ENCODE assay signal across 8 cellular contexts in the genomic region with DNA sequence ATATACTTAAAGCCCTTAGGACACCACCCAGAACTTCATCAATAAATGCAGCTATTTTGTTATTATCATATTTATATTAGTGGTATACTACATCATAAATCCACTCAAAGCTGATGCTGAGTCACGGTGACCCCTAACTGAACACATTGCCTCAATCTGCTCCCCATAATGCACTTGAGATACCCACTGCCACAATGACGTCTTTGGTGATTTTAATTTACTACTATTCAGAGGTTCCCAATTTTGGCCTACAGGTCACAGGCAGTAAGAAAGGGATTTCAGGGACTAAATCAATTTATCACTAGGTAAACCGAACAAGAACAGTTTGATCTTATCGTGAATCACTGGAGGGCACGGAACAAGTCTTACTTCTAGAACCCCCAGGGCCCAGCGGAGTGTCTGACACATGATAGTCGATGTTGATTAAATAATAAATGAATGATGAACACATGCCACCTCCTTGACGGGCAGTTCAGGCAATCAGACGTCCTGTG. TPM values are rescaled to one million over a fixed set of nuclear protein-coding genes. Genes with fewer than 3 reads are reported as not detected.
A peak's percentile ranks its signal among the peaks of the same experiment; 100 is the strongest.
DNase-seq lines count a peak whose midpoint lies in the region; ATAC-seq and TF ChIP-seq lines count a peak whose summit lies in the region.

No MANE protein-coding gene starts in this region.

- H4K20me1 ChIP-seq in BLaER1, result peaks cover 40% of the 10 kb centered on the region
- H4K20me1 ChIP-seq in MM.1S (ENCODE audit: insufficient read depth, low read length), result peaks cover 8% of the 10 kb centered on the region; the same call in 1 of the 2 replicates

- H3K79me2 ChIP-seq in MM.1S (ENCODE audit: low read length), result peaks cover 41% of the 10 kb centered on the region

- no peak for TF ChIP-seq CTCF in MM.1S (IDR thresholded peaks at IDR 0.05; ENCODE audit: low read length)
- TF ChIP-seq CTCF in dorsolateral prefrontal cortex (IDR thresholded peaks at IDR 0.05 in 54 of 56, conservative IDR thresholded peaks at IDR 0.05 in 2 of 56; ENCODE audit: low read depth in 1 of 56, partially characterized antibody in 56 of 56), result no peak

- H2AFZ ChIP-seq in MM.1S (ENCODE audit: low read length), result peak overlapping the region; percentile 52

- no peak for ATAC-seq in natural killer cell treated with Interleukin-12 subunit alpha and Interleukin-12 subunit beta and Interleukin-15 and Interleukin-18, amount 100 ng/mL, for 72 hours

- intact Hi-C loops in dorsolateral prefrontal cortex (cut with DNase I), result loop anchor here in 1 of 2 donors (1.0 to 2.0 kb wide), 2 partner anchors 23 to 70 kb away; a partner anchor contains a TSS

- H3K27ac Mint-ChIP-seq in natural killer cell treated with Interleukin-12 subunit alpha and Interleukin-12 subunit beta and Interleukin-15 and Interleukin-18, amount 100 ng/mL, for 72 hours, result peak overlapping the region; percentile 58 to 59

- H3K9me3 Mint-ChIP-seq in natural killer cell treated with Interleukin-12 subunit alpha and Interleukin-12 subunit beta and Interleukin-15 and Interleukin-18, amount 100 ng/mL, for 72 hours, result no peaks in the 10 kb centered on the region

- peak overlapping the region; percentile 86 for H3K4me3 ChIP-seq in BLaER1
- peak overlapping the region; percentile 81 for H3K4me3 ChIP-seq in MM.1S (ENCODE audit: low read length)
- peak overlapping the region; percentile 61 to 100 (median 93) for H3K4me3 ChIP-seq in dorsolateral prefrontal cortex

- H3K4me1 ChIP-seq in BLaER1 (peaks cover 38% of the 10 kb centered on the region), MM.1S (ENCODE audit: low read length) (peaks cover 25% of the 10 kb centered on the region)

- H3K36me3 Mint-ChIP-seq in natural killer cell treated with Interleukin-12 subunit alpha and Interleukin-12 subunit beta and Interleukin-15 and Interleukin-18, amount 100 ng/mL, for 72 hours, result peaks cover 4% of the 10 kb centered on the region

- H3K36me3 ChIP-seq in BLaER1 (peaks cover 8% of the 10 kb centered on the region; the same call in 1 of the 2 replicates), MM.1S (replicated peaks; ENCODE audit: insufficient read depth, low read length) (no peaks in the 10 kb centered on the region)

- H3K4me1 Mint-ChIP-seq in natural killer cell treated with Interleukin-12 subunit alpha and Interleukin-12 subunit beta and Interleukin-15 and Interleukin-18, amount 100 ng/mL, for 72 hours (ENCODE audit: low read depth in 2 of 2), result peaks cover 21 to 31% of the 10 kb centered on the region in 2 donors

- H3K4me2 ChIP-seq in BLaER1 (peak overlapping the region; percentile 73), MM.1S (ENCODE audit: low read depth, low read length) (peak overlapping the region; percentile 73)

- DNase-seq in MM.1S, result no peak
- DNase-seq in dorsolateral prefrontal cortex, result no peak
- DNase-seq in natural killer cell treated with Interleukin-12 subunit alpha and Interleukin-12 subunit beta and Interleukin-15 and Interleukin-18, amount 100 ng/mL, for 72 hours (ENCODE audit: low spot score), result no peak
- no peak for DNase-seq in mucosa of gallbladder (ENCODE audit: low spot score)
- no peak for DNase-seq in GDM1 (lab: John Stamatoyannopoulos, UW)
- DNase-seq in effector CD4-positive, alpha-beta T cell, result no peak
- no peak for DNase-seq in NCI-H774 (lab: John Stamatoyannopoulos, UW)

- H3K9me3 ChIP-seq in BLaER1, result peaks cover 6% of the 10 kb centered on the region
- H3K9me3 ChIP-seq in MM.1S (replicated peaks; ENCODE audit: insufficient read depth, low read length), result no peaks in the 10 kb centered on the region

- H3K9ac ChIP-seq in BLaER1 (peak overlapping the region; percentile 91), MM.1S (ENCODE audit: low read length) (no peak overlapping the region; the same call in 1 of the 2 replicates)

- H3K27me3 ChIP-seq in BLaER1 (no peaks in the 10 kb centered on the region), MM.1S (replicated peaks; ENCODE audit: insufficient read depth, low read length) (no peaks in the 10 kb centered on the region), dorsolateral prefrontal cortex (no peaks in the 10 kb centered on the region)

- peak overlapping the region; percentile 85 for H3K4me3 Mint-ChIP-seq in natural killer cell treated with Interleukin-12 subunit alpha and Interleukin-12 subunit beta and Interleukin-15 and Interleukin-18, amount 100 ng/mL, for 72 hours

- H3K27ac ChIP-seq in BLaER1 (no peak overlapping the region; the same call in 1 of the 2 replicates), MM.1S (ENCODE audit: low read length) (no peak overlapping the region), dorsolateral prefrontal cortex (peak overlapping the region in 58 of 59 donors; percentile 13 to 98 (median 94))

- peaks cover 5 to 10% of the 10 kb centered on the region in 2 donors for H3K27me3 Mint-ChIP-seq in natural killer cell treated with Interleukin-12 subunit alpha and Interleukin-12 subunit beta and Interleukin-15 and Interleukin-18, amount 100 ng/mL, for 72 hours

- peaks cover 3% of the 10 kb centered on the region; the same call in 1 of the 2 replicates for H3F3A ChIP-seq in MM.1S (ENCODE audit: insufficient read depth, low read length)

- no peaks in the 10 kb centered on the region for H3K9me2 ChIP-seq in MM.1S (replicated peaks; ENCODE audit: insufficient read depth, low read length)

RNA-seq across cellular contexts. Expression of a gene that starts 0.5 kb away (rescaled TPM):
- total RNA-seq in dorsolateral prefrontal cortex (10 to 100 TPM; 27.3 to 72.3 (median 39.1) TPM), mucosa of gallbladder (32.6 TPM)
- total RNA-seq in natural killer cell treated with Interleukin-12 subunit alpha and Interleukin-12 subunit beta and Interleukin-15 and Interleukin-18, amount 100 ng/mL, for 72 hours, result 10 to 100 TPM; 33.9 to 83.7 TPM

RNA-seq across cellular contexts. Expression of a gene that starts 16.9 kb away (rescaled TPM):
- 10 to 100 TPM in 4 of 120 experiments, 1 to 10 TPM in 114, under 1 TPM in 2; 0.93 to 17.2 (median 3.4) TPM for total RNA-seq in dorsolateral prefrontal cortex
- total RNA-seq in natural killer cell treated with Interleukin-12 subunit alpha and Interleukin-12 subunit beta and Interleukin-15 and Interleukin-18, amount 100 ng/mL, for 72 hours, result not detected
- 52.9 TPM for total RNA-seq in mucosa of gallbladder

Comparison
In these comparisons a context has a peak if more than half of its experiments do, and no peak if none do; other contexts are left out.
1. H3K27ac ChIP-seq: peak in dorsolateral prefrontal cortex (58 of 59); none in BLaER1 (single experiment) and MM.1S (single experiment).
2. Peak in every context shown above with its lines, with median percentiles within 50 percentile points of each other: H3K4me3 ChIP-seq.